9 cellular contexts compared by ENCODE assay signal in the genomic region with DNA sequence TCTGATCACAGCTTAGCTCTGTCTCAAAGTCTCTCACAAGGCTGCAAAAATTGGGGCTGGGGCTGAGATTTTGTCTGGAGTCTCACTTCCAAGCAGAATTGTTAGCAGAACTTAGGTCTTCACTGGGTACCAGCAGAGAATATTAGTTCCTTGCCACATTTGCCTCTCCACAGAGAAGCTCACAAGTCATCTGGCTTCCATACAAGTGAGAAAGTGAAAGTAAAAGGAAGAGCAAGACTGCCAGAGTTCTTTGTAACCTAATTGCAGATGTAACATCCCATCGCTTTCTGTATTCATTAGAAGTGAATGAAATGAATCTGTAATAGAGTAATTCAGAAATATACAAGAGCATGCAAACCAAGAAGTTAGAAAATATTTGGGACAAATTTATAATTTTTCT.
DNase-seq lines count a peak whose midpoint lies in the region; ATAC-seq and TF ChIP-seq lines count a peak whose summit lies in the region.
"Had no signal": no experiment of that assay in that cellular context is flagged by ENCODE, and none has a peak within 500 bp of the region (broad histone marks: within the 10 kb centered on the region; RNA-seq: fewer than 3 reads in every experiment).

No MANE protein-coding gene starts in this region.

- ATAC-seq in GM18873 (IDR thresholded peaks at IDR 0.05; ENCODE audit: low FRiP score, unreplicated experiment) (peak; percentile 55), HG03520 (IDR thresholded peaks at IDR 0.05; ENCODE audit: unreplicated experiment) (peak; percentile 58)
- ATAC-seq in activated naive CD8-positive, alpha-beta T cell treated with anti-CD3 and anti-CD28 coated beads, Interleukin-2, amount 50 U/mL, for 24 hours = no peak

- no peak overlapping the region for H3K4me3 Mint-ChIP-seq in activated naive CD8-positive, alpha-beta T cell treated with anti-CD3 and anti-CD28 coated beads, Interleukin-2, amount 50 U/mL, for 24 hours
- H3K4me3 Mint-ChIP-seq: T-helper 1 cell treated with Interleukin-12 subunit alpha and Interleukin-12 subunit beta and Interleukin-4 antibody, amounts not matched to agents 30 μg/mL and 1 μg/mL, for 36 hours had no signal

- no peak overlapping the region for H3K27ac Mint-ChIP-seq in activated naive CD8-positive, alpha-beta T cell treated with anti-CD3 and anti-CD28 coated beads, Interleukin-2, amount 50 U/mL, for 24 hours
- H3K27ac Mint-ChIP-seq: T-helper 1 cell treated with Interleukin-12 subunit alpha and Interleukin-12 subunit beta and Interleukin-4 antibody, amounts not matched to agents 30 μg/mL and 1 μg/mL, for 36 hours had no signal

- H3K27me3 Mint-ChIP-seq in activated naive CD8-positive, alpha-beta T cell treated with anti-CD3 and anti-CD28 coated beads, Interleukin-2, amount 50 U/mL, for 24 hours = no peaks in the 10 kb centered on the region

- no peak overlapping the region for H3K4me3 ChIP-seq in choroid plexus epithelial cell (ENCODE audit: low read depth, low read length)

- no peaks in the 10 kb centered on the region for H3K36me3 Mint-ChIP-seq in activated naive CD8-positive, alpha-beta T cell treated with anti-CD3 and anti-CD28 coated beads, Interleukin-2, amount 50 U/mL, for 24 hours (ENCODE audit: low read depth)

- no peak for TF ChIP-seq CTCF in choroid plexus epithelial cell (conservative IDR thresholded peaks at IDR 0.05; ENCODE audit: low read depth, low read length)

- no peaks in the 10 kb centered on the region for H3K9me3 Mint-ChIP-seq in activated naive CD8-positive, alpha-beta T cell treated with anti-CD3 and anti-CD28 coated beads, Interleukin-2, amount 50 U/mL, for 24 hours

- no peaks in the 10 kb centered on the region for H3K4me1 Mint-ChIP-seq in activated naive CD8-positive, alpha-beta T cell treated with anti-CD3 and anti-CD28 coated beads, Interleukin-2, amount 50 U/mL, for 24 hours

- peak; percentile 42 for DNase-seq in choroid plexus epithelial cell (ENCODE audit: low read depth)
- DNase-seq in putamen (ENCODE audit: low spot score) = peak; percentile 19
- DNase-seq in activated naive CD8-positive, alpha-beta T cell treated with anti-CD3 and anti-CD28 coated beads, Interleukin-2, amount 50 U/mL, for 24 hours = no peak
- no peak for DNase-seq in stimulated activated CD8-positive, alpha-beta memory T cell treated with anti-CD3 and anti-CD28 coated beads, Interleukin-4, amount 100 ng/mL, for 48 hours
- DNase-seq in HUDEP-2 (lab: John Stamatoyannopoulos, UW; ENCODE audit: unreplicated experiment in 76 of 76) = no peak
- no peak for DNase-seq in DMS79 (lab: John Stamatoyannopoulos, UW)

Comparison
In these comparisons a context has a peak if more than half of its experiments do, and no peak if none do; other contexts are left out.
1. DNase-seq: peak in choroid plexus epithelial cell (single experiment) and putamen (single experiment); none in activated naive CD8-positive, alpha-beta T cell treated with anti-CD3 and anti-CD28 coated beads, Interleukin-2, amount 50 U/mL, for 24 hours (single experiment), stimulated activated CD8-positive, alpha-beta memory T cell treated with anti-CD3 and anti-CD28 coated beads, Interleukin-4, amount 100 ng/mL, for 48 hours (single experiment), HUDEP-2 (0 of 76) and DMS79 (single experiment).